ENCODE assay signal across 8 cellular contexts in the genomic region with DNA sequence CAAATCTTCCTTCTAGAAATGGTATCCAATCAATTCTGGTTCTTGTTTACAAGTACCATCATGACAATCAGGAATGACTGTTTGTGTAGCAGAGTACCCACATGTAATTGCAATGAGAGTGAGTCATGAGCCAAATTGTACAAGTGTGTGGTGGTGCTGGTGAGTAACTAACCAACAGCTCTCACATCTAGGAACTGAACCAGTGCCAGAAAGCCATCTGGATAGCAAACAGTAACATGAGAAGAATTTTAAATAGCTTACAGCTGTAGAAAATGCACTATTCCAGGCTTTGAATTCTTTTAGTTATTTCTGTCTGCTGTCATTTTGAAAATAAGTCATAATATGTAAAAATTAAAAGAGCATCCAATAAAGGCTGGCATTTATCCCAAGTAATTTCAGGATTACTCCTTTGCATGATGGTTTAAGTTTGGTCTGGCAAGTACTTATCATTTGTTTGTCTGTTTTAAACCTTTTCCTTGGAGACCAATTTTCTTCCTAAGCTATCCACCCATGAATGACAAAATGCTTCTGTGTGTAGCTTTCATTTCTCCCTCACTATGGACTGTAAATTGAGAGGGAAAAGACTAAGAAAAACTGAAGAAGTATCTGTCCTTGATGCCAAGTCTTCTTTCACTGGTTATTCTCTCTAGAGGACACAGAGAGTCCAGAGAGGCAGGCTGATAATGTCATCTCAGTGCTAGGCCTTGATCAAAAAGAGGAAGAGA.
DNase-seq lines count a peak whose midpoint lies in the region; ATAC-seq and TF ChIP-seq lines count a peak whose summit lies in the region.

No MANE protein-coding gene starts in this region.

- DNase-seq in AG08395 (ENCODE audit: low spot score), result peak; percentile 89
- peak; percentile 58 for DNase-seq in KBM-7
- peak; percentile 92 for DNase-seq in PC-3
- peak; percentile 99 for DNase-seq in dedifferentiated amniotic fluid mesenchymal stem cell (ENCODE audit: extremely low spot score)
- peak; percentile 94 for DNase-seq in medulla oblongata (ENCODE audit: extremely low spot score)
- no peak for DNase-seq in upper lobe of right lung

- no peak overlapping the region for H2AFZ ChIP-seq in PC-3 (ENCODE audit: low read length)

- H3K36me3 ChIP-seq in PC-3 (ENCODE audit: low read depth, low read length), result no peaks in the 10 kb centered on the region
- H3K36me3 ChIP-seq in upper lobe of right lung, result no peaks in the 10 kb centered on the region

- CTCF ChIA-PET in PC-3 (lab: Charles Lee), result interaction anchor here (0.6 to 1.3 kb wide), 3 partner anchors 15 to 181 kb away, joined by 3 to 9 read pairs (median 3); a partner anchor contains a TSS

- H3F3A ChIP-seq in PC-3 (ENCODE audit: low read length, unreplicated experiment), result peaks cover 4% of the 10 kb centered on the region

- H3K4me2 ChIP-seq in PC-3 (ENCODE audit: low read length), result peak overlapping the region; percentile 55

- intact Hi-C loops in PC-3 (cut with micrococcal nuclease), result loop anchor here (1.0 to 2.0 kb wide), 2 partner anchors 10 to 140 kb away; no protein-coding TSS in a partner anchor
- intact Hi-C loops in upper lobe of right lung (cut with DNase I), result no loop called here

- no peaks in the 10 kb centered on the region for H4K20me1 ChIP-seq in PC-3 (ENCODE audit: low read length)

- POLR2A ChIA-PET in PC-3 (lab: Charles Lee; ENCODE audit: unreplicated experiment), result interaction anchor here (0.6 kb wide), 1 partner anchor 127 kb away, joined by 17 read pairs; no protein-coding TSS in a partner anchor

- H3K27ac ChIP-seq in PC-3 (ENCODE audit: low read length) (peak overlapping the region; percentile 62), upper lobe of right lung (peak overlapping the region; percentile 24)

- no peaks in the 10 kb centered on the region for H3K9me3 ChIP-seq in PC-3 (ENCODE audit: low read length)
- no peaks in the 10 kb centered on the region for H3K9me3 ChIP-seq in upper lobe of right lung

- H3K4me3 ChIP-seq in PC-3 (ENCODE audit: low read length) (peak overlapping the region; percentile 26; the same call in 1 of the 2 replicates), upper lobe of right lung (no peak overlapping the region)

- H3K4me1 ChIP-seq in PC-3 (ENCODE audit: insufficient read depth, low read length), result peaks cover 32% of the 10 kb centered on the region
- peaks cover 19% of the 10 kb centered on the region for H3K4me1 ChIP-seq in upper lobe of right lung

- H3K9ac ChIP-seq in PC-3 (ENCODE audit: low read length), result no peak overlapping the region

- TF ChIP-seq CTCF in PC-3 (conservative IDR thresholded peaks at IDR 0.05; ENCODE audit: low read depth, low read length), result no peak
- no peak for TF ChIP-seq CTCF in upper lobe of right lung (IDR thresholded peaks at IDR 0.05)

- in situ Hi-C loops in KBM-7 (cut with MboI; ENCODE audit: low pct_unique_long_range_greater_than_20kb, low sequenced_read_pairs), result no loop called here

- BruUV-seq in PC-3 (replicated peaks; lab: Mats Ljungman, UMichigan), result no TSS peak

- ATAC-seq in GM18502 (IDR thresholded peaks at IDR 0.05; ENCODE audit: poor library complexity, unreplicated experiment), result peak; percentile 75
- ATAC-seq in PC-3, result peak; percentile 96
- ATAC-seq in upper lobe of right lung, result peak; percentile 94
- no peak for ATAC-seq in GM19328 (IDR thresholded peaks at IDR 0.05; ENCODE audit: unreplicated experiment)

- H3K79me2 ChIP-seq in PC-3 (ENCODE audit: low read length), result peaks cover 25% of the 10 kb centered on the region

- no peaks in the 10 kb centered on the region for H3K9me2 ChIP-seq in PC-3 (replicated peaks; ENCODE audit: low read length)

- H3K27me3 ChIP-seq in PC-3 (ENCODE audit: low read length), result no peaks in the 10 kb centered on the region
- no peaks in the 10 kb centered on the region for H3K27me3 ChIP-seq in upper lobe of right lung
